Comparison of ENCODE assay signal across 3 cellular contexts in the genomic region with DNA sequence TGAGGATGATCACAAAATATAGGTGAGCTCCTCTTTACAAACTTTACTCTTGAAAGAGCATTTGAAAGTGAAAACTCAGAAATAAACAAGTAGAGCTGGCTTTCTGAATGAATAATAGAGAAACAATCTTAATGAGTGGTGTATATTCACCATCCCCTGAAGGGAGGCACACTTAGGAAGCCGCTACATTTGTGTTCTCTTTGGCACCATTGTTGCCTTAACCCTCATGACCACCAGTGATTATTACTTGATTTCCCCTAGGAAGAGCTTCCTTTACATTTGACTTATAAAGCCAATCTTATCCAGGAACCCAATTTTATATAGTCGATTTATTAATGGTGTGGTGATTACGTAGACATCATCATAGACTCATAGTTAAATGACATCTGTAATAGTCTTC.
TF ChIP-seq lines count a peak whose summit lies in the region.

No MANE protein-coding gene starts in this region.

TF ChIP-seq in GM23338, 12 proteins besides CTCF, POLR2A, EP300 and RAD21:
- no peak for TF ChIP-seq NANOG (IDR thresholded peaks at IDR 0.05; ENCODE audit: borderline replicate concordance)
- TF ChIP-seq STAT1 (IDR thresholded peaks at IDR 0.05; ENCODE audit: unreplicated experiment): no peak
- TF ChIP-seq, protein P1, sequence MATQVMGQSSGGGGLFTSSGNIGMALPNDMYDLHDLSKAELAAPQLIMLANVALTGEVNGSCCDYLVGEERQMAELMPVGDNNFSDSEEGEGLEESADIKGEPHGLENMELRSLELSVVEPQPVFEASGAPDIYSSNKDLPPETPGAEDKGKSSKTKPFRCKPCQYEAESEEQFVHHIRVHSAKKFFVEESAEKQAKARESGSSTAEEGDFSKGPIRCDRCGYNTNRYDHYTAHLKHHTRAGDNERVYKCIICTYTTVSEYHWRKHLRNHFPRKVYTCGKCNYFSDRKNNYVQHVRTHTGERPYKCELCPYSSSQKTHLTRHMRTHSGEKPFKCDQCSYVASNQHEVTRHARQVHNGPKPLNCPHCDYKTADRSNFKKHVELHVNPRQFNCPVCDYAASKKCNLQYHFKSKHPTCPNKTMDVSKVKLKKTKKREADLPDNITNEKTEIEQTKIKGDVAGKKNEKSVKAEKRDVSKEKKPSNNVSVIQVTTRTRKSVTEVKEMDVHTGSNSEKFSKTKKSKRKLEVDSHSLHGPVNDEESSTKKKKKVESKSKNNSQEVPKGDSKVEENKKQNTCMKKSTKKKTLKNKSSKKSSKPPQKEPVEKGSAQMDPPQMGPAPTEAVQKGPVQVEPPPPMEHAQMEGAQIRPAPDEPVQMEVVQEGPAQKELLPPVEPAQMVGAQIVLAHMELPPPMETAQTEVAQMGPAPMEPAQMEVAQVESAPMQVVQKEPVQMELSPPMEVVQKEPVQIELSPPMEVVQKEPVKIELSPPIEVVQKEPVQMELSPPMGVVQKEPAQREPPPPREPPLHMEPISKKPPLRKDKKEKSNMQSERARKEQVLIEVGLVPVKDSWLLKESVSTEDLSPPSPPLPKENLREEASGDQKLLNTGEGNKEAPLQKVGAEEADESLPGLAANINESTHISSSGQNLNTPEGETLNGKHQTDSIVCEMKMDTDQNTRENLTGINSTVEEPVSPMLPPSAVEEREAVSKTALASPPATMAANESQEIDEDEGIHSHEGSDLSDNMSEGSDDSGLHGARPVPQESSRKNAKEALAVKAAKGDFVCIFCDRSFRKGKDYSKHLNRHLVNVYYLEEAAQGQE (IDR thresholded peaks at IDR 0.05; ENCODE audit: unreplicated experiment): no peak
- TF ChIP-seq CREB1 (CRISPR knock-in tag; IDR thresholded peaks at IDR 0.05; ENCODE audit: low read depth): no peak
- TF ChIP-seq JUNB (IDR thresholded peaks at IDR 0.05; ENCODE audit: unreplicated experiment): no peak

TF ChIP-seq in WTC11, 78 proteins besides CTCF, POLR2A, EP300 and RAD21 (continues in another document):
- TF ChIP-seq JAZF1 (CRISPR knock-in tag; IDR thresholded peaks at IDR 0.05) (no peak), HMGA2 (CRISPR knock-in tag; IDR thresholded peaks at IDR 0.05) (no peak), ZNF138 (CRISPR knock-in tag; conservative IDR thresholded peaks at IDR 0.05) (no peak), ZNF317 (CRISPR knock-in tag; IDR thresholded peaks at IDR 0.05; ENCODE audit: borderline replicate concordance, low read depth) (no peak), NFATC4 (CRISPR knock-in tag; IDR thresholded peaks at IDR 0.05) (no peak), TEAD4 (CRISPR knock-in tag; IDR thresholded peaks at IDR 0.05) (no peak), CREM (CRISPR knock-in tag; IDR thresholded peaks at IDR 0.05) (no peak), TP53 (CRISPR knock-in tag; IDR thresholded peaks at IDR 0.05) (no peak), GABPB1 (CRISPR knock-in tag; IDR thresholded peaks at IDR 0.05) (no peak), NFYB (CRISPR knock-in tag; conservative IDR thresholded peaks at IDR 0.05; ENCODE audit: low read depth) (no peak), CREB1 (CRISPR knock-in tag; IDR thresholded peaks at IDR 0.05) (no peak)
- TF ChIP-seq, protein P2, sequence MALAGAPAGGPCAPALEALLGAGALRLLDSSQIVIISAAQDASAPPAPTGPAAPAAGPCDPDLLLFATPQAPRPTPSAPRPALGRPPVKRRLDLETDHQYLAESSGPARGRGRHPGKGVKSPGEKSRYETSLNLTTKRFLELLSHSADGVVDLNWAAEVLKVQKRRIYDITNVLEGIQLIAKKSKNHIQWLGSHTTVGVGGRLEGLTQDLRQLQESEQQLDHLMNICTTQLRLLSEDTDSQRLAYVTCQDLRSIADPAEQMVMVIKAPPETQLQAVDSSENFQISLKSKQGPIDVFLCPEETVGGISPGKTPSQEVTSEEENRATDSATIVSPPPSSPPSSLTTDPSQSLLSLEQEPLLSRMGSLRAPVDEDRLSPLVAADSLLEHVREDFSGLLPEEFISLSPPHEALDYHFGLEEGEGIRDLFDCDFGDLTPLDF (CRISPR knock-in tag; IDR thresholded peaks at IDR 0.05): no peak
- TF ChIP-seq, protein P3, sequence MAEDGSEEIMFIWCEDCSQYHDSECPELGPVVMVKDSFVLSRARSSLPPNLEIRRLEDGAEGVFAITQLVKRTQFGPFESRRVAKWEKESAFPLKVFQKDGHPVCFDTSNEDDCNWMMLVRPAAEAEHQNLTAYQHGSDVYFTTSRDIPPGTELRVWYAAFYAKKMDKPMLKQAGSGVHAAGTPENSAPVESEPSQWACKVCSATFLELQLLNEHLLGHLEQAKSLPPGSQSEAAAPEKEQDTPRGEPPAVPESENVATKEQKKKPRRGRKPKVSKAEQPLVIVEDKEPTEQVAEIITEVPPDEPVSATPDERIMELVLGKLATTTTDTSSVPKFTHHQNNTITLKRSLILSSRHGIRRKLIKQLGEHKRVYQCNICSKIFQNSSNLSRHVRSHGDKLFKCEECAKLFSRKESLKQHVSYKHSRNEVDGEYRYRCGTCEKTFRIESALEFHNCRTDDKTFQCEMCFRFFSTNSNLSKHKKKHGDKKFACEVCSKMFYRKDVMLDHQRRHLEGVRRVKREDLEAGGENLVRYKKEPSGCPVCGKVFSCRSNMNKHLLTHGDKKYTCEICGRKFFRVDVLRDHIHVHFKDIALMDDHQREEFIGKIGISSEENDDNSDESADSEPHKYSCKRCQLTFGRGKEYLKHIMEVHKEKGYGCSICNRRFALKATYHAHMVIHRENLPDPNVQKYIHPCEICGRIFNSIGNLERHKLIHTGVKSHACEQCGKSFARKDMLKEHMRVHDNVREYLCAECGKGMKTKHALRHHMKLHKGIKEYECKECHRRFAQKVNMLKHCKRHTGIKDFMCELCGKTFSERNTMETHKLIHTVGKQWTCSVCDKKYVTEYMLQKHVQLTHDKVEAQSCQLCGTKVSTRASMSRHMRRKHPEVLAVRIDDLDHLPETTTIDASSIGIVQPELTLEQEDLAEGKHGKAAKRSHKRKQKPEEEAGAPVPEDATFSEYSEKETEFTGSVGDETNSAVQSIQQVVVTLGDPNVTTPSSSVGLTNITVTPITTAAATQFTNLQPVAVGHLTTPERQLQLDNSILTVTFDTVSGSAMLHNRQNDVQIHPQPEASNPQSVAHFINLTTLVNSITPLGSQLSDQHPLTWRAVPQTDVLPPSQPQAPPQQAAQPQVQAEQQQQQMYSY (CRISPR knock-in tag; IDR thresholded peaks at IDR 0.05): no peak
- TF ChIP-seq, protein P4, sequence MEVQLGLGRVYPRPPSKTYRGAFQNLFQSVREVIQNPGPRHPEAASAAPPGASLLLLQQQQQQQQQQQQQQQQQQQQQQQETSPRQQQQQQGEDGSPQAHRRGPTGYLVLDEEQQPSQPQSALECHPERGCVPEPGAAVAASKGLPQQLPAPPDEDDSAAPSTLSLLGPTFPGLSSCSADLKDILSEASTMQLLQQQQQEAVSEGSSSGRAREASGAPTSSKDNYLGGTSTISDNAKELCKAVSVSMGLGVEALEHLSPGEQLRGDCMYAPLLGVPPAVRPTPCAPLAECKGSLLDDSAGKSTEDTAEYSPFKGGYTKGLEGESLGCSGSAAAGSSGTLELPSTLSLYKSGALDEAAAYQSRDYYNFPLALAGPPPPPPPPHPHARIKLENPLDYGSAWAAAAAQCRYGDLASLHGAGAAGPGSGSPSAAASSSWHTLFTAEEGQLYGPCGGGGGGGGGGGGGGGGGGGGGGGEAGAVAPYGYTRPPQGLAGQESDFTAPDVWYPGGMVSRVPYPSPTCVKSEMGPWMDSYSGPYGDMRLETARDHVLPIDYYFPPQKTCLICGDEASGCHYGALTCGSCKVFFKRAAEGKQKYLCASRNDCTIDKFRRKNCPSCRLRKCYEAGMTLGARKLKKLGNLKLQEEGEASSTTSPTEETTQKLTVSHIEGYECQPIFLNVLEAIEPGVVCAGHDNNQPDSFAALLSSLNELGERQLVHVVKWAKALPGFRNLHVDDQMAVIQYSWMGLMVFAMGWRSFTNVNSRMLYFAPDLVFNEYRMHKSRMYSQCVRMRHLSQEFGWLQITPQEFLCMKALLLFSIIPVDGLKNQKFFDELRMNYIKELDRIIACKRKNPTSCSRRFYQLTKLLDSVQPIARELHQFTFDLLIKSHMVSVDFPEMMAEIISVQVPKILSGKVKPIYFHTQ (CRISPR knock-in tag; IDR thresholded peaks at IDR 0.05): no peak
- TF ChIP-seq, protein P5, sequence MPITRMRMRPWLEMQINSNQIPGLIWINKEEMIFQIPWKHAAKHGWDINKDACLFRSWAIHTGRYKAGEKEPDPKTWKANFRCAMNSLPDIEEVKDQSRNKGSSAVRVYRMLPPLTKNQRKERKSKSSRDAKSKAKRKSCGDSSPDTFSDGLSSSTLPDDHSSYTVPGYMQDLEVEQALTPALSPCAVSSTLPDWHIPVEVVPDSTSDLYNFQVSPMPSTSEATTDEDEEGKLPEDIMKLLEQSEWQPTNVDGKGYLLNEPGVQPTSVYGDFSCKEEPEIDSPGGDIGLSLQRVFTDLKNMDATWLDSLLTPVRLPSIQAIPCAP (CRISPR knock-in tag; IDR thresholded peaks at IDR 0.05): no peak

TF ChIP-seq in H1, 55 proteins besides CTCF, POLR2A, EP300 and RAD21:
- TF ChIP-seq POLR2AphosphoS5 (IDR thresholded peaks at IDR 0.05; ENCODE audit: low read depth, low read length) (peak; percentile 62), YY1 (IDR thresholded peaks at IDR 0.05; ENCODE audit: low read depth, low read length) (no peak)
TF ChIP-seq in H1: peak in this region for 1.
